8 cellular contexts compared by ENCODE assay signal in genomic region chr9:114587345-114588149, GRCh38. TPM values are rescaled to one million over a fixed set of nuclear protein-coding genes. Genes with fewer than 3 reads are reported as not detected.
DNase-seq lines count a peak whose midpoint lies in the region; ATAC-seq, FAIRE-seq and TF ChIP-seq lines count a peak whose summit lies in the region.

A gene with protein sequence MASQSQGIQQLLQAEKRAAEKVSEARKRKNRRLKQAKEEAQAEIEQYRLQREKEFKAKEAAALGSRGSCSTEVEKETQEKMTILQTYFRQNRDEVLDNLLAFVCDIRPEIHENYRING (plus strand): TSS chr9:114587769. CDS start chr9:114587839, 70 bp downstream.

- ATAC-seq in HG02840 (IDR thresholded peaks at IDR 0.05; ENCODE audit: low FRiP score, unreplicated experiment) (peak; percentile 93), T-cell (replicated peaks in 1 of 4) (peak; percentile 89 to 93 (median 92)), heart left ventricle (peak; percentile 99 to 100 (median 100))

- peak within 1 kb of the TSS; percentile 67 to 99 (median 88) for H3K4me3 ChIP-seq in heart left ventricle

- no peaks in the 10 kb centered on the region for H3K27me3 Mint-ChIP-seq in T-cell
- H3K27me3 Mint-ChIP-seq in type B pancreatic cell, result no peaks in the 10 kb centered on the region

- H3K9me3 Mint-ChIP-seq in T-cell (no peaks in the 10 kb centered on the region), type B pancreatic cell (no peaks in the 10 kb centered on the region)

- H3K36me3 Mint-ChIP-seq in T-cell, result peaks cover 10% of the 10 kb centered on the region
- peaks cover 16% of the 10 kb centered on the region for H3K36me3 Mint-ChIP-seq in type B pancreatic cell

- H3K4me3 Mint-ChIP-seq in T-cell (peak within 1 kb of the TSS; percentile 97 to 100 (median 100)), type B pancreatic cell (peak within 1 kb of the TSS; percentile 96)

- TF ChIP-seq POLR2A in GM12891 (IDR thresholded peaks at IDR 0.05; ENCODE audit: low read depth, low read length), result peak; percentile 96
- TF ChIP-seq POLR2A in heart left ventricle (IDR thresholded peaks at IDR 0.05), result peak; percentile 26 to 91

- CTCF ChIA-PET in T-cell (lab: Charles Lee), result interaction anchor here (0.6 to 2.5 kb wide), 11 partner anchors 8 to 202 kb away, joined by 3 to 20 read pairs (median 4); no protein-coding TSS in a partner anchor

- no peaks in the 10 kb centered on the region for H3K9me3 ChIP-seq in heart left ventricle

- H3K4me1 ChIP-seq in heart left ventricle, result peaks cover 17 to 48% (median 39%) of the 10 kb centered on the region in 12 donors

- peaks cover 44 to 53% (median 50%) of the 10 kb centered on the region in 3 donors for H3K4me1 Mint-ChIP-seq in T-cell
- H3K4me1 Mint-ChIP-seq in type B pancreatic cell (ENCODE audit: unreplicated experiment), result peaks cover 27% of the 10 kb centered on the region

- H3K27ac Mint-ChIP-seq in T-cell (peak within 1 kb of the TSS; percentile 99 to 100), type B pancreatic cell (peak within 1 kb of the TSS; percentile 99)

- POLR2A ChIA-PET in T-cell (lab: Charles Lee), result interaction anchor here (0.5 to 1.4 kb wide), 12 partner anchors 10 to 1434 kb away, joined by 3 to 9 read pairs (median 4); partner anchors contain the start of gene TMEM268 (in 1 of the 2)

- peak; percentile 97 for FAIRE-seq in GM12891 (lab: Jason Lieb, UNC)

- intact Hi-C loops in heart left ventricle (cut with DNase I), result loop anchor here in 1 of 10 donors (5.0 kb wide), 1 partner anchor 185 kb away; no protein-coding TSS in a partner anchor

- peak; percentile 88 for DNase-seq in GM12891 (ENCODE audit: insufficient read length, low spot score)
- peak; percentile 89 for DNase-seq in NCI-H1436 treated with DMSO at 0.1 percent for 48 hours (lab: John Stamatoyannopoulos, UW)
- peak; percentile 94 to 100 (median 99) for DNase-seq in T-cell
- DNase-seq in heart left ventricle, result peak; percentile 100
- DNase-seq in pons (ENCODE audit: low spot score), result peak; percentile 97
- DNase-seq in type B pancreatic cell (ENCODE audit: extremely low spot score, unreplicated experiment), result peak; percentile 99

- WGBS in adipose tissue, 3 donors, result 1% methylated on average over 50 of the region's 50 CpGs
- WGBS in heart left ventricle, 4 donors, result 1% methylated on average over 41 to 50 of the region's 50 CpGs

- no peaks in the 10 kb centered on the region for H3K27me3 ChIP-seq in heart left ventricle

- TF ChIP-seq CTCF in heart left ventricle (IDR thresholded peaks at IDR 0.05), result peak in 5 of 12 donors; percentile 11 to 46 (median 22)
- TF ChIP-seq CTCF in type B pancreatic cell (conservative IDR thresholded peaks at IDR 0.05), result no peak

- no peak within 1 kb of the TSS for H3K27ac ChIP-seq in adipose tissue (ENCODE audit: low read depth, low read length)
- peak within 1 kb of the TSS; percentile 75 to 97 (median 84) for H3K27ac ChIP-seq in heart left ventricle

- H3K36me3 ChIP-seq in heart left ventricle, result peaks cover 0 to 6% (median under 1%) of the 10 kb centered on the region in 9 donors

TF ChIP-seq in GM12891, 5 proteins besides CTCF, POLR2A, EP300 and RAD21:
- TF ChIP-seq SPI1 (IDR thresholded peaks at IDR 0.05; ENCODE audit: low read depth, low read length) (no peak), TAF1 (IDR thresholded peaks at IDR 0.05; ENCODE audit: low read depth, low read length) (peak; percentile 90), POU2F2 (IDR thresholded peaks at IDR 0.05; ENCODE audit: low read depth, low read length) (0 out of 2 replicates have a peak, but pooled peaks have one; percentile 60), POLR2AphosphoS5 (IDR thresholded peaks at IDR 0.05; ENCODE audit: low read depth, low read length) (peak; percentile 96), PAX5 (IDR thresholded peaks at IDR 0.05; ENCODE audit: insufficient read depth, low read length, severe bottlenecking) (no peak)
TF ChIP-seq in GM12891: peak in this region for 3.

RNA-seq across cellular contexts. Expression of the gene that starts here (rescaled TPM):
- 49.6 TPM for polyA plus RNA-seq in GM12891 (2012; ENCODE audit: low read depth, missing spikeins)
- total RNA-seq in T-cell (100 to 1,000 TPM in 4 of 5 donors, 10 to 100 TPM in 1; 99.2 to 109 (median 103) TPM), heart left ventricle (100 to 1,000 TPM in 2 of 9 donors, 10 to 100 TPM in 7; 58.1 to 135 (median 69.1) TPM), type B pancreatic cell (ENCODE audit: low replicate concordance) (110 and 147 TPM in 2 replicates)
- polyA plus RNA-seq in adipose tissue (100 to 1,000 TPM in 1 of 3 donors, 10 to 100 TPM in 2; 62.5 to 133 (median 92.3) TPM), heart left ventricle (100 to 1,000 TPM in 1 of 2 donors, 10 to 100 TPM in 1; 85.4 to 136 TPM)
